In the genomic region with DNA sequence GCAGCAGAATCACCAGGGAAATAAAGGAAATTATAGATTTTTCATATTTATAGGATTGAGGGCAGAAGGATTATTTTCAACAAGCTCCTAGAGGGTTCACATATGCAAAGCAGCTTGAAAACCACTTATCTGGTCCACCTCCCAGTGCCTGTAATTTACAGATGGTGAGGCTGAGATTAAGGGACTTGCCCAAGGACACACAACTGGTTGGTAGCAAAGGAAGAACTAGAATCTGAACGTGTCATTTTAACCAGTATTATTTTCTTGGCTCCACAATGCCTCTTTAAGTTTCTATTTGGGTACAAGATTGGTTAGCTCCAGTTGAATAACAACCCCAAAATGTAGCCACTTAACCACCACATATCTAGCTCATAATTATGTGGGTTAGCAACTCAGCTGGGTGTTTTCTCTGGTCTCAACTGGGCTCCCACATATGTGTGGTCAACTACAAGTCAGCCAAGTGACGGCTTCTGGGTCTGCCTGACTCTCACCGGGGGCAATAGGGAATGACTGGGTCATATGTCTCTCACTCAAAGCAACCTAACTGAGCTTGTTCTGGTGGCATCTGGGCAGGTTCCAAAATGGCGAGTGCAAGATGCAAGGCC, we compare ENCODE assay signal across 20 cellular contexts.
A peak's percentile ranks its signal among the peaks of the same experiment; 100 is the strongest.
DNase-seq lines count a peak whose midpoint lies in the region; ATAC-seq, FAIRE-seq and TF ChIP-seq lines count a peak whose summit lies in the region.
"Had no signal": no experiment of that assay in that cellular context is flagged by ENCODE, and none has a peak within 500 bp of the region (broad histone marks: within the 10 kb centered on the region; RNA-seq: fewer than 3 reads in every experiment).

No MANE protein-coding gene starts in this region.

- peaks cover 5 to 6% of the 10 kb centered on the region in 2 donors for H3K27me3 Mint-ChIP-seq in natural killer cell treated with Interleukin-12 subunit alpha and Interleukin-12 subunit beta and Interleukin-15 and Interleukin-18, amount 100 ng/mL, for 72 hours
- H3K27me3 Mint-ChIP-seq in natural killer cell (ENCODE audit: low read depth in 2 of 2) = peaks cover 0 to 2% of the 10 kb centered on the region in 2 donors

- TF ChIP-seq RAD21 in K562 (CRISPR knock-in tag; conservative IDR thresholded peaks at IDR 0.05 in 1 of 2, IDR thresholded peaks at IDR 0.05 in 1 of 2) = no peak

- no TSS peak for BruUV-seq in K562 (replicated peaks; lab: Mats Ljungman, UMichigan)

- peak; percentile 15 to 53 for ATAC-seq in natural killer cell treated with Interleukin-12 subunit alpha and Interleukin-12 subunit beta and Interleukin-15 and Interleukin-18, amount 100 ng/mL, for 72 hours
- no peak for ATAC-seq in natural killer cell
- ATAC-seq in HG03457 (IDR thresholded peaks at IDR 0.05; ENCODE audit: unreplicated experiment) = peak; percentile 51
- ATAC-seq in K562 = peak; percentile 67; the same call in 2 of the 3 replicates
- ATAC-seq in HG02981 (IDR thresholded peaks at IDR 0.05; ENCODE audit: unreplicated experiment) = no peak
- ATAC-seq: CD8-positive, alpha-beta T cell; Panc1; SK-N-SH treated with all-trans-retinoic acid at 6 μM for 48 hours had no signal

- H3K9me3 ChIP-seq in K562 (replicated peaks; ENCODE audit: control insufficient read depth, insufficient read depth, low read depth, low read length) (no peaks in the 10 kb centered on the region), breast epithelium (no peaks in the 10 kb centered on the region)

- POLR2A ChIA-PET in K562 (lab: Yijun Ruan, JAX) = no interaction called here

- H3K4me1 ChIP-seq in K562 (replicated peaks in 1 of 2; ENCODE audit: control insufficient read depth in 2 of 2, insufficient read depth in 2 of 2, low read length in 2 of 2) (peaks cover 3 to 6% of the 10 kb centered on the region in 2 experiments; a peak in 3 of 5 replicates), breast epithelium (no peaks in the 10 kb centered on the region)

- TF ChIP-seq CTCF in natural killer cell (IDR thresholded peaks at IDR 0.05) (no peak), K562 (IDR thresholded peaks at IDR 0.05 in 2 of 3, conservative IDR thresholded peaks at IDR 0.05 in 1 of 3; ENCODE audit: insufficient read depth in 2 of 3, low read depth in 1 of 3, low read length in 3 of 3) (no peak), breast epithelium (IDR thresholded peaks at IDR 0.05) (no peak)

- H3K4me1 Mint-ChIP-seq in natural killer cell treated with Interleukin-12 subunit alpha and Interleukin-12 subunit beta and Interleukin-15 and Interleukin-18, amount 100 ng/mL, for 72 hours (ENCODE audit: low read depth in 2 of 2) = peaks cover 0 to 3% of the 10 kb centered on the region in 2 donors
- H3K4me1 Mint-ChIP-seq in natural killer cell = no peaks in the 10 kb centered on the region

- in situ Hi-C loops in K562 (cut with MboI) = no loop called here

- no peak overlapping the region for H2AFZ ChIP-seq in K562 (ENCODE audit: low read depth, low read length)

- H3K36me3 ChIP-seq in K562 (ENCODE audit: control insufficient read depth, insufficient read depth, low read length) = no peaks in the 10 kb centered on the region
- no peaks in the 10 kb centered on the region for H3K36me3 ChIP-seq in breast epithelium

- no peak for DNase-seq in natural killer cell treated with Interleukin-12 subunit alpha and Interleukin-12 subunit beta and Interleukin-15 and Interleukin-18, amount 100 ng/mL, for 72 hours (ENCODE audit: low spot score)
- DNase-seq in natural killer cell = no peak
- peak in 2 of 4 experiments; percentile 7 to 20 for DNase-seq in K562 (ENCODE audit: extremely low read depth in 1 of 4, low spot score in 3 of 4)
- DNase-seq in COLO668 (lab: John Stamatoyannopoulos, UW; ENCODE audit: unreplicated experiment) = no peak
- no peak for DNase-seq in HPDE6-E6E7 (ENCODE audit: extremely low spot score)
- no peak for DNase-seq in breast epithelium (ENCODE audit: low spot score in 2 of 2)
- DNase-seq: AML-193; C1 segment of cervical spinal cord; Calu3; CD8-positive, alpha-beta T cell; DMS53; GDM1; MM.1S; NCI-H1048; NCI-H1417 treated with DMSO at 0.1 percent for 48 hours; NCI-H187 had no signal

- H3K27me3 ChIP-seq in K562 (ENCODE audit: control insufficient read depth in 2 of 2, insufficient read depth in 2 of 2, low read length in 2 of 2) = no peaks in the 10 kb centered on the region
- no peaks in the 10 kb centered on the region for H3K27me3 ChIP-seq in breast epithelium

- WGBS in K562 (ENCODE audit: insufficient coverage, low coverage, missing lambda C conversion rate) = 36% methylated on average over 4 of the region's 4 CpGs

- H3K36me3 Mint-ChIP-seq in natural killer cell treated with Interleukin-12 subunit alpha and Interleukin-12 subunit beta and Interleukin-15 and Interleukin-18, amount 100 ng/mL, for 72 hours = peaks cover 5% of the 10 kb centered on the region
- peaks cover 6% of the 10 kb centered on the region for H3K36me3 Mint-ChIP-seq in natural killer cell
- H3K36me3 Mint-ChIP-seq: CD8-positive, alpha-beta T cell had no signal

- no peak overlapping the region for H3K4me3 ChIP-seq in K562
- H3K4me3 ChIP-seq in breast epithelium = no peak overlapping the region

- peak; percentile 57 for FAIRE-seq in K562 (lab: Jason Lieb, UNC)

- peaks cover 13% of the 10 kb centered on the region for H3K9me3 Mint-ChIP-seq in natural killer cell treated with Interleukin-12 subunit alpha and Interleukin-12 subunit beta and Interleukin-15 and Interleukin-18, amount 100 ng/mL, for 72 hours
- peaks cover 2 to 9% of the 10 kb centered on the region in 2 donors for H3K9me3 Mint-ChIP-seq in natural killer cell

- H3K27ac ChIP-seq in K562 (ENCODE audit: extremely low read depth, low read depth, low read length) (no peak overlapping the region), breast epithelium (no peak overlapping the region)

- intact Hi-C loops in natural killer cell (cut with micrococcal nuclease) (no loop called here), K562 (cut with micrococcal nuclease) (no loop called here), breast epithelium (cut with DNase I; ENCODE audit: low total_unique reads) (no loop called here)

- no peak overlapping the region for H3K27ac Mint-ChIP-seq in natural killer cell treated with Interleukin-12 subunit alpha and Interleukin-12 subunit beta and Interleukin-15 and Interleukin-18, amount 100 ng/mL, for 72 hours
- no peak overlapping the region for H3K27ac Mint-ChIP-seq in natural killer cell
- H3K27ac Mint-ChIP-seq: CD8-positive, alpha-beta T cell had no signal

- H3K9me1 ChIP-seq in K562 (ENCODE audit: control insufficient read depth, insufficient read depth, low read length) = no peaks in the 10 kb centered on the region

- CTCF ChIA-PET in K562 (lab: Yijun Ruan, JAX; ENCODE audit: low intra/inter-chr PET ratio) = no interaction called here

- TF ChIP-seq POLR2A in K562 (conservative IDR thresholded peaks at IDR 0.05) = no peak
- TF ChIP-seq POLR2A in breast epithelium (IDR thresholded peaks at IDR 0.05) = no peak

- no peak for TF ChIP-seq EP300 in K562 (IDR thresholded peaks at IDR 0.05; ENCODE audit: low read length)

- no peaks in the 10 kb centered on the region for H4K20me1 ChIP-seq in K562 (replicated peaks; ENCODE audit: control insufficient read depth, insufficient read depth, low read length)

- no peak overlapping the region for H3K4me3 Mint-ChIP-seq in natural killer cell treated with Interleukin-12 subunit alpha and Interleukin-12 subunit beta and Interleukin-15 and Interleukin-18, amount 100 ng/mL, for 72 hours
- no peak overlapping the region for H3K4me3 Mint-ChIP-seq in natural killer cell
- H3K4me3 Mint-ChIP-seq: CD8-positive, alpha-beta T cell had no signal

- no peaks in the 10 kb centered on the region for H3K79me2 ChIP-seq in K562 (ENCODE audit: control insufficient read depth, insufficient read depth, low read length)

- no peak overlapping the region for H3K4me2 ChIP-seq in K562 (ENCODE audit: insufficient read depth, low read length)

- no peak overlapping the region for H3K9ac ChIP-seq in K562 (ENCODE audit: insufficient read depth in 1 of 2, low read depth in 2 of 2, low read length in 2 of 2)

TF ChIP-seq in K562, 482 proteins besides CTCF, POLR2A, EP300 and RAD21:
- TF ChIP-seq CCAR2 (IDR thresholded peaks at IDR 0.05; ENCODE audit: low read depth, low read length) = no peak
- 0 out of 2 replicates have a peak, but pooled peaks have one; percentile 13 for TF ChIP-seq CBFA2T2 (conservative IDR thresholded peaks at IDR 0.05)
- TF ChIP-seq CBX3 (IDR thresholded peaks at IDR 0.05; ENCODE audit: borderline replicate concordance in 1 of 2, low read length in 2 of 2) = no peak
- TF ChIP-seq CBFA2T3 (IDR thresholded peaks at IDR 0.05) = peak; percentile 35
- 0 out of 2 replicates have a peak, but pooled peaks have one; percentile 26 for TF ChIP-seq TCF3 (CRISPR knock-in tag; IDR thresholded peaks at IDR 0.05)
- peak; percentile 70; the same call in 1 of the 2 replicates for TF ChIP-seq HMBOX1 (IDR thresholded peaks at IDR 0.05)
- no peak for TF ChIP-seq ZNF12 (CRISPR knock-in tag; IDR thresholded peaks at IDR 0.05)
- peak; percentile 47 for TF ChIP-seq TEAD4 (IDR thresholded peaks at IDR 0.05; ENCODE audit: low read length)
- TF ChIP-seq TEAD4 (CRISPR knock-in tag; IDR thresholded peaks at IDR 0.05; ENCODE audit: borderline replicate concordance) = no peak

Comparison
In these comparisons a context has a peak if more than half of its experiments do, and no peak if none do; other contexts are left out.
1. ATAC-seq: peak in natural killer cell treated with Interleukin-12 subunit alpha and Interleukin-12 subunit beta and Interleukin-15 and Interleukin-18, amount 100 ng/mL, for 72 hours (2 of 2), HG03457 (single experiment) and K562 (single experiment); none in natural killer cell (0 of 3) and HG02981 (single experiment).